Comparison of ENCODE assay signal across 17 cellular contexts in the genomic region with DNA sequence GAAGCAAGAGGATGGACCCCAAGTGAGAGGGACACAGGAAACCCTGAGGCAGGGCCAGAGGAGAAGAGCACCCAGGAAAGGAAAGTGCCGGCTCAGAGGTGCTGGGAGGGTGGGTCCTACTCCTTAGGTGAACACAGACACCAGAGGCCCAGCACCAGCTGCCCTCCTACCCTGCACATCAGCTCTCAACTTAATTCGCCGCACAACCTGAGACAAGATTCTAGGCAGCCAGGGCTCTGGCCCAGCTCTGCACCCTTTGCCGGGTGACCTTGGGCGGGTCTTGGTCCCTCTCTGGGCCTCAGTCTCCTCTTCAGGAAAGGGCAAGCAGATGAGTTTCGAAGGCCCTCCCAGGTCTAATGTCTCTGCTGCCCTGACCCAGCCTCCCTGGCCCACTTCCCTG. TPM values are rescaled to one million over a fixed set of nuclear protein-coding genes. Genes with fewer than 3 reads are reported as not detected.
DNase-seq lines count a peak whose midpoint lies in the region; ATAC-seq and TF ChIP-seq lines count a peak whose summit lies in the region.
"Had no signal": no experiment of that assay in that cellular context is flagged by ENCODE, and none has a peak within 500 bp of the region (broad histone marks: within the 10 kb centered on the region; RNA-seq: fewer than 3 reads in every experiment).

No MANE protein-coding gene starts in this region.

- peaks cover 46% of the 10 kb centered on the region for H3K4me1 Mint-ChIP-seq in activated CD8-positive, alpha-beta T cell treated with anti-CD3 and anti-CD28 coated beads for 36 hours (ENCODE audit: low read depth)
- peaks cover 62% of the 10 kb centered on the region for H3K4me1 Mint-ChIP-seq in activated CD8-positive, alpha-beta T cell treated with anti-CD3 and anti-CD28 coated beads, Interleukin-2, amount 10 ng/mL, durations not matched to agents 7 days and 5 days (ENCODE audit: low read depth)
- H3K4me1 Mint-ChIP-seq in Caco-2 (ENCODE audit: low read depth, unreplicated experiment): peaks cover 51% of the 10 kb centered on the region
- peaks cover 34% of the 10 kb centered on the region for H3K4me1 Mint-ChIP-seq in activated T-helper 17 cell treated with anti-CD3 and anti-CD28 coated beads, Interleukin-2, amount 50 U/mL, for 72 hours

- no peaks in the 10 kb centered on the region for H3K36me3 ChIP-seq in Caco-2 (ENCODE audit: control insufficient read depth, insufficient read depth, low read length)
- no peaks in the 10 kb centered on the region for H3K36me3 ChIP-seq in osteoblast (ENCODE audit: insufficient read depth, low read length)
- H3K36me3 ChIP-seq: BE2C had no signal

- peaks cover 68% of the 10 kb centered on the region for H3K4me1 ChIP-seq in Caco-2
- no peaks in the 10 kb centered on the region for H3K4me1 ChIP-seq in osteoblast (ENCODE audit: insufficient read depth, low read length)
- H3K4me1 ChIP-seq: BE2C had no signal

- H3K4me3 Mint-ChIP-seq in activated CD8-positive, alpha-beta T cell treated with anti-CD3 and anti-CD28 coated beads for 36 hours: no peak overlapping the region
- no peak overlapping the region for H3K4me3 Mint-ChIP-seq in activated CD8-positive, alpha-beta T cell treated with anti-CD3 and anti-CD28 coated beads, Interleukin-2, amount 10 ng/mL, durations not matched to agents 7 days and 5 days
- no peak overlapping the region for H3K4me3 Mint-ChIP-seq in Caco-2 (ENCODE audit: unreplicated experiment)
- no peak overlapping the region for H3K4me3 Mint-ChIP-seq in activated T-helper 17 cell treated with anti-CD3 and anti-CD28 coated beads, Interleukin-2, amount 50 U/mL, for 72 hours

- H3K4me3 ChIP-seq in Caco-2 (ENCODE audit: low read depth, low read length) (no peak overlapping the region), osteoblast (ENCODE audit: insufficient read depth, low read length) (no peak overlapping the region)

- intact Hi-C loops in activated CD8-positive, alpha-beta T cell treated with anti-CD3 and anti-CD28 coated beads for 36 hours (cut with micrococcal nuclease): no loop called here
- intact Hi-C loops in Caco-2 (cut with micrococcal nuclease; ENCODE audit: unreplicated experiment): no loop called here

- H3K27ac Mint-ChIP-seq in activated CD8-positive, alpha-beta T cell treated with anti-CD3 and anti-CD28 coated beads for 36 hours: peak overlapping the region; percentile 55
- H3K27ac Mint-ChIP-seq in activated CD8-positive, alpha-beta T cell treated with anti-CD3 and anti-CD28 coated beads, Interleukin-2, amount 10 ng/mL, durations not matched to agents 7 days and 5 days: no peak overlapping the region
- peak overlapping the region; percentile 90 for H3K27ac Mint-ChIP-seq in Caco-2 (ENCODE audit: unreplicated experiment)
- H3K27ac Mint-ChIP-seq in activated T-helper 17 cell treated with anti-CD3 and anti-CD28 coated beads, Interleukin-2, amount 50 U/mL, for 72 hours: peak overlapping the region; percentile 65

- no peak overlapping the region for H2AFZ ChIP-seq in osteoblast (ENCODE audit: low read length)

- no peak overlapping the region for H3K4me2 ChIP-seq in osteoblast (ENCODE audit: insufficient read depth, low read length)

- no peaks in the 10 kb centered on the region for H3K9me3 ChIP-seq in Caco-2
- no peaks in the 10 kb centered on the region for H3K9me3 ChIP-seq in osteoblast (ENCODE audit: low read depth, low read length)
- H3K9me3 ChIP-seq: BE2C had no signal

- CTCF ChIA-PET in activated CD8-positive, alpha-beta T cell treated with anti-CD3 and anti-CD28 coated beads for 36 hours (lab: Charles Lee): interaction anchor here (1.0 to 1.5 kb wide), 2 partner anchors 24 to 61 kb away, joined by 3 read pairs; no protein-coding TSS in a partner anchor
- CTCF ChIA-PET in activated CD8-positive, alpha-beta T cell treated with anti-CD3 and anti-CD28 coated beads, Interleukin-2, amount 10 ng/mL, durations not matched to agents 7 days and 5 days (lab: Charles Lee): interaction anchor here (1.7 kb wide), 1 partner anchor 24 kb away, joined by 4 read pairs; no protein-coding TSS in a partner anchor
- CTCF ChIA-PET in Caco-2 (lab: Charles Lee): no interaction called here

- no TSS peak for BruUV-seq in Caco-2 (replicated peaks; lab: Mats Ljungman, UMichigan)

- no peak for TF ChIP-seq CTCF in activated CD8-positive, alpha-beta T cell treated with anti-CD3 and anti-CD28 coated beads for 36 hours (IDR thresholded peaks at IDR 0.05)
- TF ChIP-seq CTCF in Caco-2 (IDR thresholded peaks at IDR 0.05; ENCODE audit: insufficient read depth in 1 of 2, low read depth in 1 of 2, low read length in 1 of 2, severe bottlenecking in 1 of 2, unreplicated experiment in 1 of 2): no peak
- no peak for TF ChIP-seq CTCF in osteoblast (IDR thresholded peaks at IDR 0.05; ENCODE audit: extremely low read depth, low read depth, low read length)

- no peaks in the 10 kb centered on the region for H3K27me3 Mint-ChIP-seq in activated CD8-positive, alpha-beta T cell treated with anti-CD3 and anti-CD28 coated beads for 36 hours
- no peaks in the 10 kb centered on the region for H3K27me3 Mint-ChIP-seq in activated CD8-positive, alpha-beta T cell treated with anti-CD3 and anti-CD28 coated beads, Interleukin-2, amount 10 ng/mL, durations not matched to agents 7 days and 5 days (ENCODE audit: low read depth)
- H3K27me3 Mint-ChIP-seq in Caco-2 (ENCODE audit: insufficient read depth, unreplicated experiment): no peaks in the 10 kb centered on the region
- no peaks in the 10 kb centered on the region for H3K27me3 Mint-ChIP-seq in activated T-helper 17 cell treated with anti-CD3 and anti-CD28 coated beads, Interleukin-2, amount 50 U/mL, for 72 hours

- POLR2A ChIA-PET in activated CD8-positive, alpha-beta T cell treated with anti-CD3 and anti-CD28 coated beads for 36 hours (lab: Charles Lee): interaction anchor here (2.8 to 4.1 kb wide), 2 partner anchors 26 to 29 kb away, joined by 10 to 24 read pairs; partner anchors contain the start of gene ZFP36L2
- POLR2A ChIA-PET in activated CD8-positive, alpha-beta T cell treated with anti-CD3 and anti-CD28 coated beads, Interleukin-2, amount 10 ng/mL, durations not matched to agents 7 days and 5 days (lab: Charles Lee): interaction anchor here (7.0 kb wide), 1 partner anchor 21 kb away, joined by 71 read pairs; no protein-coding TSS in a partner anchor
- POLR2A ChIA-PET in Caco-2 (lab: Charles Lee): no interaction called here

- no peaks in the 10 kb centered on the region for H3K79me2 ChIP-seq in osteoblast (ENCODE audit: insufficient read depth, low read length)

- no peak for ATAC-seq in activated CD8-positive, alpha-beta T cell treated with anti-CD3 and anti-CD28 coated beads for 36 hours
- ATAC-seq in activated CD8-positive, alpha-beta T cell treated with anti-CD3 and anti-CD28 coated beads, Interleukin-2, amount 10 ng/mL, durations not matched to agents 7 days and 5 days: no peak
- no peak for ATAC-seq in activated T-helper 17 cell treated with anti-CD3 and anti-CD28 coated beads, Interleukin-2, amount 50 U/mL, for 72 hours (replicated peaks)
- ATAC-seq in HG03442 (IDR thresholded peaks at IDR 0.05; ENCODE audit: unreplicated experiment): no peak

- H3K27ac ChIP-seq in osteoblast (ENCODE audit: low read depth, low read length): no peak overlapping the region

- no peaks in the 10 kb centered on the region for H3K27me3 ChIP-seq in Caco-2 (replicated peaks; ENCODE audit: control insufficient read depth, insufficient read depth, low read length)
- no peaks in the 10 kb centered on the region for H3K27me3 ChIP-seq in osteoblast (ENCODE audit: insufficient read depth, low read length)
- H3K27me3 ChIP-seq: BE2C had no signal

- H3K9me3 Mint-ChIP-seq in activated CD8-positive, alpha-beta T cell treated with anti-CD3 and anti-CD28 coated beads for 36 hours: no peaks in the 10 kb centered on the region
- H3K9me3 Mint-ChIP-seq in activated CD8-positive, alpha-beta T cell treated with anti-CD3 and anti-CD28 coated beads, Interleukin-2, amount 10 ng/mL, durations not matched to agents 7 days and 5 days (ENCODE audit: insufficient read depth): no peaks in the 10 kb centered on the region
- no peaks in the 10 kb centered on the region for H3K9me3 Mint-ChIP-seq in Caco-2 (ENCODE audit: unreplicated experiment)
- H3K9me3 Mint-ChIP-seq in activated T-helper 17 cell treated with anti-CD3 and anti-CD28 coated beads, Interleukin-2, amount 50 U/mL, for 72 hours: no peaks in the 10 kb centered on the region

- no peak for DNase-seq in activated CD8-positive, alpha-beta T cell treated with anti-CD3 and anti-CD28 coated beads for 36 hours
- no peak for DNase-seq in activated CD8-positive, alpha-beta T cell treated with anti-CD3 and anti-CD28 coated beads, Interleukin-2, amount 10 ng/mL, durations not matched to agents 7 days and 5 days
- DNase-seq in Caco-2 (no peak), osteoblast (ENCODE audit: insufficient read length, low spot score, missing footprints) (peak; percentile 35), NAMALWA (ENCODE audit: low spot score) (no peak), SHP77 (lab: John Stamatoyannopoulos, UW) (no peak)
- DNase-seq: BE2C, DMS79 treated with DMSO at 0.1 percent for 48 hours, HCEC 1CT, KBM-7, MV-4-11, NCI-H1417 treated with DMSO at 0.1 percent for 48 hours, NCI-H1930, NCI-H226, NCI-H524 treated with DMSO at 0.1 percent for 48 hours had no signal

- no peaks in the 10 kb centered on the region for H3K36me3 Mint-ChIP-seq in activated CD8-positive, alpha-beta T cell treated with anti-CD3 and anti-CD28 coated beads for 36 hours (ENCODE audit: low read depth)
- peaks cover 2% of the 10 kb centered on the region for H3K36me3 Mint-ChIP-seq in activated CD8-positive, alpha-beta T cell treated with anti-CD3 and anti-CD28 coated beads, Interleukin-2, amount 10 ng/mL, durations not matched to agents 7 days and 5 days (ENCODE audit: low read depth)
- H3K36me3 Mint-ChIP-seq in Caco-2 (ENCODE audit: insufficient read depth, unreplicated experiment): peaks cover 24% of the 10 kb centered on the region
- H3K36me3 Mint-ChIP-seq in activated T-helper 17 cell treated with anti-CD3 and anti-CD28 coated beads, Interleukin-2, amount 50 U/mL, for 72 hours (ENCODE audit: low read depth): peaks cover 5% of the 10 kb centered on the region

- H4K20me1 ChIP-seq in osteoblast (ENCODE audit: insufficient read depth, low read length): no peaks in the 10 kb centered on the region

RNA-seq across cellular contexts. Expression of gene ZFP36L2, which starts 28.1 kb away (rescaled TPM):
- 100 to 1,000 TPM; 102 to 106 TPM for total RNA-seq in activated CD8-positive, alpha-beta T cell treated with anti-CD3 and anti-CD28 coated beads for 36 hours
- total RNA-seq in activated CD8-positive, alpha-beta T cell treated with anti-CD3 and anti-CD28 coated beads, Interleukin-2, amount 10 ng/mL, durations not matched to agents 7 days and 5 days: 100 to 1,000 TPM; 166 TPM
- 225 and 237 TPM in 2 replicates for total RNA-seq in Caco-2 (2022)
- total RNA-seq in activated T-helper 17 cell treated with anti-CD3 and anti-CD28 coated beads, Interleukin-2, amount 50 U/mL, for 72 hours: 100 to 1,000 TPM in 1 of 2 donors, 10 to 100 TPM in 1; 57.8 to 185 TPM
- 14.7 and 15.6 TPM in 2 replicates for total RNA-seq in osteoblast
